ENCODE assay signal across 1 cellular context in genomic region chr5:138460032-138460693, GRCh38.
TF ChIP-seq lines count a peak whose summit lies in the region.

No MANE protein-coding gene starts in this region.

TF ChIP-seq in K562, 482 proteins besides CTCF, POLR2A, EP300 and RAD21:
- TF ChIP-seq XRCC4 (IDR thresholded peaks at IDR 0.05; ENCODE audit: extremely low read depth, insufficient read depth, insufficient read length) = no peak
- TF ChIP-seq E2F8 (IDR thresholded peaks at IDR 0.05; ENCODE audit: low read depth, partially characterized antibody) = no peak
- peak; percentile 63 for TF ChIP-seq PRDM10 (IDR thresholded peaks at IDR 0.05; ENCODE audit: partially characterized antibody)
- TF ChIP-seq SMARCA4 (IDR thresholded peaks at IDR 0.05) = 0 out of 2 replicates have a peak, but pooled peaks have one; percentile 38
- TF ChIP-seq ZNF197 (CRISPR knock-in tag; IDR thresholded peaks at IDR 0.05; ENCODE audit: low read depth) = no peak
- TF ChIP-seq ZNF224 (CRISPR knock-in tag; IDR thresholded peaks at IDR 0.05) = no peak
- no peak for TF ChIP-seq POLR3A (IDR thresholded peaks at IDR 0.05; ENCODE audit: borderline replicate concordance, extremely low read depth, insufficient read depth, insufficient read length)
